Comparison of ENCODE assay signal across 10 cellular contexts in the genomic region with DNA sequence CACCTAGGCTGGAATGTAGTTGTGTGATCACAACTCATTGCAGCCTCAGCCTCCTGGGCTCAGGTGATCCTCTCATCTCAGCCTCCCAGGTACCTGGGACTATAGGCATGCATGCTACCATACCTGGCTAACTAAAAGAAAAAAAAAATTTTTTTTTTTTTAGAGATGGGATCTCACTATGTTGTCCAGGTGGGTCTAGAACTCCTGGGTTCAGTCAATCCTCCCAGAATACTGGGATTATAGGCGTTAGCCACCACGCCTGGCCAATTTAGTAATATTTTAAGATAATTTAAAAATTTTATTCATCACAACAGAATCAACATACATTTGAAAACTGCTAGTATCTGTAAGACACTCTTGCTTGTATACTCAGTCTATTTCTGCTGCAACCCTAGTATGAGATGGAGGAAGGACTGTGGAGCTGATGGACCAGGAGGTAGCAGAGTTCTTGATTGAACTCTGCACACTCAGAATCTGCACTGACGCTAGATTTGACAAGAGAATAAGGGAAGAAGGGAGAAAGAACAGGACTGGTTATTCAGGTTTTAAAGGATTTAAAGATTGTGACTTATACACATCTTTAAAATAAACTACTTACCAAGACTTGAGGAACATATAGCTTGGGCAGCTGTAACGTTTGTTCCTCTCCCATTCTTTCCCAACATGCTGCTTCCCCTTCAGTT. TPM values are rescaled to one million over a fixed set of nuclear protein-coding genes. Genes with fewer than 3 reads are reported as not detected.
DNase-seq lines count a peak whose midpoint lies in the region; ATAC-seq and TF ChIP-seq lines count a peak whose summit lies in the region.
"Had no signal": no experiment of that assay in that cellular context is flagged by ENCODE, and none has a peak within 500 bp of the region (broad histone marks: within the 10 kb centered on the region; RNA-seq: fewer than 3 reads in every experiment).

No MANE protein-coding gene starts in this region.

- TF ChIP-seq EP300 in transverse colon (IDR thresholded peaks at IDR 0.05; ENCODE audit: low read depth), result no peak

- H3K36me3 Mint-ChIP-seq in activated CD8-positive, alpha-beta T cell treated with anti-CD3 and anti-CD28 coated beads for 36 hours (ENCODE audit: low read depth), result no peaks in the 10 kb centered on the region

- H3K4me3 Mint-ChIP-seq in activated CD8-positive, alpha-beta T cell treated with anti-CD3 and anti-CD28 coated beads for 36 hours, result no peak overlapping the region
- H3K4me3 Mint-ChIP-seq: nephron progenitor cell had no signal

- H3K9me3 Mint-ChIP-seq in activated CD8-positive, alpha-beta T cell treated with anti-CD3 and anti-CD28 coated beads for 36 hours, result no peaks in the 10 kb centered on the region
- H3K9me3 Mint-ChIP-seq: nephron progenitor cell had no signal

- DNase-seq in Right ventricle myocardium superior (no peak), cardiac septum (ENCODE audit: low spot score) (no peak), left lung (no peak), transverse colon (no peak), foreskin fibroblast (no peak), posterior vena cava (ENCODE audit: low spot score) (no peak), lower leg skin (ENCODE audit: low spot score in 2 of 2) (no peak)
- DNase-seq in activated CD8-positive, alpha-beta T cell treated with anti-CD3 and anti-CD28 coated beads for 36 hours, result no peak
- DNase-seq: BE2C, nephron progenitor cell had no signal

- POLR2A ChIA-PET in activated CD8-positive, alpha-beta T cell treated with anti-CD3 and anti-CD28 coated beads for 36 hours (lab: Charles Lee), result interaction anchor here (0.9 kb wide), 1 partner anchor 77 kb away, joined by 3 read pairs; no protein-coding TSS in a partner anchor

- intact Hi-C loops in Right ventricle myocardium superior (cut with DNase I) (no loop called here), cardiac septum (cut with DNase I) (loop anchor here (5.0 kb wide), 1 partner anchor 58 kb away; a partner anchor contains a TSS), left lung (cut with DNase I) (no loop called here), transverse colon (cut with DNase I; ENCODE audit: low total_unique reads) (no loop called here), posterior vena cava (cut with DNase I) (no loop called here), lower leg skin (cut with DNase I; ENCODE audit: low total_unique reads) (no loop called here)
- intact Hi-C loops in activated CD8-positive, alpha-beta T cell treated with anti-CD3 and anti-CD28 coated beads for 36 hours (cut with micrococcal nuclease), result no loop called here

- in situ Hi-C loops in transverse colon (cut with MboI; ENCODE audit: low pct_ligation_motif_present in 1 of 4, low pct_unique_long_range_greater_than_20kb in 1 of 4, low sequenced_read_pairs in 3 of 4), result no loop called here

- H3K36me3 ChIP-seq in left lung (no peaks in the 10 kb centered on the region), transverse colon (no peaks in the 10 kb centered on the region)
- H3K36me3 ChIP-seq: BE2C had no signal

- no peaks in the 10 kb centered on the region for H3K27me3 Mint-ChIP-seq in activated CD8-positive, alpha-beta T cell treated with anti-CD3 and anti-CD28 coated beads for 36 hours

- TF ChIP-seq CTCF in activated CD8-positive, alpha-beta T cell treated with anti-CD3 and anti-CD28 coated beads for 36 hours (IDR thresholded peaks at IDR 0.05), result no peak
- TF ChIP-seq CTCF in left lung (IDR thresholded peaks at IDR 0.05) (no peak), transverse colon (IDR thresholded peaks at IDR 0.05) (no peak), foreskin fibroblast (IDR thresholded peaks at IDR 0.05; ENCODE audit: low read depth, low read length) (no peak), lower leg skin (IDR thresholded peaks at IDR 0.05) (no peak)

- 71 to 79% methylated on average over 4 of the region's 4 CpGs for WGBS in transverse colon (ENCODE audit: low coverage in 1 of 2), 2 donors
- 63 to 65% methylated on average over 4 of the region's 4 CpGs for WGBS in lower leg skin, 2 donors

- H3K27me3 ChIP-seq in left lung (no peaks in the 10 kb centered on the region), transverse colon (no peaks in the 10 kb centered on the region)
- H3K27me3 ChIP-seq: BE2C had no signal

- H3K4me1 Mint-ChIP-seq in activated CD8-positive, alpha-beta T cell treated with anti-CD3 and anti-CD28 coated beads for 36 hours (ENCODE audit: low read depth), result peaks cover 27% of the 10 kb centered on the region

- H3K27ac Mint-ChIP-seq in activated CD8-positive, alpha-beta T cell treated with anti-CD3 and anti-CD28 coated beads for 36 hours, result peak overlapping the region; percentile 89

- ATAC-seq in Right ventricle myocardium superior (ENCODE audit: poor library complexity) (peak; percentile 1), left lung (no peak)
- ATAC-seq in activated CD8-positive, alpha-beta T cell treated with anti-CD3 and anti-CD28 coated beads for 36 hours, result no peak

- CTCF ChIA-PET in activated CD8-positive, alpha-beta T cell treated with anti-CD3 and anti-CD28 coated beads for 36 hours (lab: Charles Lee), result interaction anchor here (1.1 to 1.8 kb wide), 6 partner anchors 18 to 169 kb away, joined by 3 to 10 read pairs (median 5); a partner anchor contains a TSS

- H3K27ac ChIP-seq in left lung, result peak overlapping the region; percentile 58 to 71
- peak overlapping the region in 3 of 4 donors; percentile 8 to 21 (median 21) for H3K27ac ChIP-seq in transverse colon

- peaks cover 12 to 47% of the 10 kb centered on the region in 2 donors for H3K4me1 ChIP-seq in left lung
- peaks cover 26 to 51% (median 40%) of the 10 kb centered on the region in 4 donors for H3K4me1 ChIP-seq in transverse colon
- H3K4me1 ChIP-seq: BE2C had no signal

- no peak overlapping the region for H3K4me3 ChIP-seq in left lung
- no peak overlapping the region for H3K4me3 ChIP-seq in transverse colon
- no peak overlapping the region for H3K4me3 ChIP-seq in foreskin fibroblast (ENCODE audit: low read depth in 1 of 2, low read length in 2 of 2)
- H3K4me3 ChIP-seq in lower leg skin (ENCODE audit: low read depth, poor library complexity, severe bottlenecking), result no peak overlapping the region

- H3K9me3 ChIP-seq in left lung, result no peaks in the 10 kb centered on the region
- H3K9me3 ChIP-seq in transverse colon, result no peaks in the 10 kb centered on the region
- H3K9me3 ChIP-seq: BE2C had no signal

- no peak for TF ChIP-seq POLR2A in transverse colon (IDR thresholded peaks at IDR 0.05)
- TF ChIP-seq POLR2A in lower leg skin (IDR thresholded peaks at IDR 0.05), result no peak

RNA-seq across cellular contexts. Expression of a gene that starts 57.6 kb away (rescaled TPM):
- total RNA-seq in Right ventricle myocardium superior (194 TPM), cardiac septum (284 TPM), left lung (100 to 1,000 TPM; 179 to 195 TPM), transverse colon (100 to 1,000 TPM in 3 of 4 donors, 10 to 100 TPM in 1; 96.1 to 133 (median 120) TPM), posterior vena cava (100 to 1,000 TPM; 419 to 480 TPM), lower leg skin (10 to 100 TPM; 53.3 to 90.4 (median 63.1) TPM)
- total RNA-seq in activated CD8-positive, alpha-beta T cell treated with anti-CD3 and anti-CD28 coated beads for 36 hours, result 10 to 100 TPM; 16.9 to 17.7 TPM
